Comparison of ENCODE assay signal across 9 cellular contexts in genomic region chr20:23152308-23152892, GRCh38.
DNase-seq lines count a peak whose midpoint lies in the region; ATAC-seq and TF ChIP-seq lines count a peak whose summit lies in the region.
"Had no signal": no experiment of that assay in that cellular context is flagged by ENCODE, and none has a peak within 500 bp of the region (broad histone marks: within the 10 kb centered on the region; RNA-seq: fewer than 3 reads in every experiment).

No MANE protein-coding gene starts in this region.

- no peaks in the 10 kb centered on the region for H3K9me3 ChIP-seq in adrenal gland (replicated peaks in 1 of 3)

- DNase-seq in HEK293T (ENCODE audit: extremely low spot score), result peak; percentile 17
- peak; percentile 62 to 92 (median 86) for DNase-seq in adrenal gland
- DNase-seq in iris pigment epithelial cell (ENCODE audit: low read depth), result peak; percentile 62
- DNase-seq in stromal cell of bone marrow (ENCODE audit: low read depth), result peak; percentile 87
- DNase-seq in activated effector memory CD4-positive, alpha-beta T cell treated with anti-CD3 and anti-CD28 coated beads, Interleukin-2, amount 50 U/mL, for 16 hours, result no peak
- DNase-seq in midbrain (lab: John Stamatoyannopoulos, UW), result no peak
- DNase-seq: KG1 had no signal

- WGBS in adrenal gland, 4 donors, result 3 to 8% (median 8%) methylated on average over 2 to 9 of the region's 9 CpGs

- POLR2A ChIA-PET in HEK293T (lab: Yijun Ruan, JAX), result interaction anchor here (0.9 to 2.0 kb wide), 2 partner anchors 12 to 198 kb away, joined by 3 to 9 read pairs; partner anchors contain the start of gene NXT1

- TF ChIP-seq CTCF in adrenal gland (IDR thresholded peaks at IDR 0.05), result no peak

- CTCF ChIA-PET in HEK293T (lab: Yijun Ruan, JAX), result interaction anchor here (0.5 to 1.3 kb wide), 3 partner anchors 21 to 274 kb away, joined by 3 read pairs; no protein-coding TSS in a partner anchor

- H3K27ac ChIP-seq in adrenal gland, result peak overlapping the region in 4 of 5 donors; percentile 14 to 66 (median 46)

- intact Hi-C loops in adrenal gland (cut with DNase I), result no loop called here

- no peaks in the 10 kb centered on the region for H3K36me3 ChIP-seq in adrenal gland (replicated peaks in 1 of 2)

- peaks cover 2 to 18% of the 10 kb centered on the region in 2 donors for H3K4me1 ChIP-seq in adrenal gland (replicated peaks in 1 of 2)

- no peak overlapping the region for H3K4me3 ChIP-seq in adrenal gland

- H3K27me3 ChIP-seq in adrenal gland, result no peaks in the 10 kb centered on the region

- no peak for ATAC-seq in HG03097 (IDR thresholded peaks at IDR 0.05; ENCODE audit: low FRiP score, unreplicated experiment)
- no peak for ATAC-seq in HG03025 (IDR thresholded peaks at IDR 0.05; ENCODE audit: low FRiP score, unreplicated experiment)

- no peak for TF ChIP-seq POLR2A in adrenal gland (IDR thresholded peaks at IDR 0.05)

TF ChIP-seq in HEK293T, 16 proteins besides CTCF, POLR2A, EP300 and RAD21:
- TF ChIP-seq SP1 (IDR thresholded peaks at IDR 0.05) (no peak), FOXA1 (IDR thresholded peaks at IDR 0.05) (no peak), FOXK2 (IDR thresholded peaks at IDR 0.05) (no peak), ZNF384 (IDR thresholded peaks at IDR 0.05) (no peak), L3MBTL2 (conservative IDR thresholded peaks at IDR 0.05) (no peak), TARDBP (IDR thresholded peaks at IDR 0.05) (no peak), HDGF (IDR thresholded peaks at IDR 0.05; ENCODE audit: borderline replicate concordance) (no peak), SUZ12 (IDR thresholded peaks at IDR 0.05) (no peak), ELF4 (IDR thresholded peaks at IDR 0.05) (no peak), BHLHE40 (IDR thresholded peaks at IDR 0.05; ENCODE audit: borderline replicate concordance) (no peak), NFRKB (IDR thresholded peaks at IDR 0.05) (no peak), CTBP1 (IDR thresholded peaks at IDR 0.05; ENCODE audit: borderline replicate concordance) (no peak)
TF ChIP-seq in HEK293T: peak in this region for 0.

Comparison
In these comparisons a context has a peak if more than half of its experiments do, and no peak if none do; other contexts are left out.
1. DNase-seq: peak in HEK293T (single experiment), adrenal gland (7 of 7), iris pigment epithelial cell (single experiment) and stromal cell of bone marrow (single experiment); none in activated effector memory CD4-positive, alpha-beta T cell treated with anti-CD3 and anti-CD28 coated beads, Interleukin-2, amount 50 U/mL, for 16 hours (single experiment) and midbrain (single experiment).